1 cellular context compared by ENCODE assay signal in the genomic region with DNA sequence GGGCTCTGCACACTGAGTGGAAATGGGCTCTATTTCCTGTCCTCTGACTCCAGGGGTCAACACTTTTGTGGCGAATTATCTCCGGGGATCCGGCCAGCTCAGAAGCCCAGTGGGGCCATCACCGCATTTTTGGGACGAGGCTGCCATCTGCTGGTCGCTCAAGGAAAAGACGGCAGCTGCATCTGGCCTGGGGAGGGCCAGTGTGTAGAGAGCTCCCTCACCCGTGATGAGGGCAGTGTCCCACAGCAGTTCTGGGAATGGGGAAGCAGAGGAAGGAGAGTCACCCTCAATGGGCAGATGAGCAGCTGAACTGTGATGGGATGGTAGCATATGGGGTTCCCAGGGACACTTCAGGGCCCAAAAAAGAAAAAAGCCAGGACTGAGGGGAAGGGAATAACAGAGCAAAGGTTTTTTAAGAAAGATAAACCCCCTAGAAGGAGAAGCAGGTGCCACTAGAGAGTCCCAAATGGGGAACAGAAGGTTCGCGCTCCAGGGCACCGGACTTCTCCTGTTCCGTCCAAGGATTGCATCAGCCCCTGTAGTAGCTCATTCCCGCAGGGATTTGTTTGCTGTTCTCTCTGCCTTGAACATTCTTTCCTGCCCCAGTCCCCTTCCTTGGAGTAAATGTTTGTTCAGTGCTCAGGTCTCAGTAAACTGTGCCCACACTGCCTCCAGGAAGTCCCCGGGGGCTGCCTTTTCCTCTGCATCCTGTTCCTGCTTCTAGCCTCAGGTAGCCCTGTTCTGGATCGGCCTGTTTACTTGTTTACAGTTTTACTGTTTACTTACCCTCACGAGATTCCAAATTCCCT.
TF ChIP-seq lines count a peak whose summit lies in the region.

No MANE protein-coding gene starts in this region.

TF ChIP-seq in HEK293, 187 proteins besides CTCF, POLR2A, EP300 and RAD21 (continued from another document and continues in another):
- no peak for TF ChIP-seq ZBTB6 (tag by site-specific recombination; IDR thresholded peaks at IDR 0.05)
- 0 out of 2 replicates have a peak, but pooled peaks have one; percentile 21 for TF ChIP-seq ZNF660 (tag by site-specific recombination; IDR thresholded peaks at IDR 0.05)
- TF ChIP-seq, protein P1, sequence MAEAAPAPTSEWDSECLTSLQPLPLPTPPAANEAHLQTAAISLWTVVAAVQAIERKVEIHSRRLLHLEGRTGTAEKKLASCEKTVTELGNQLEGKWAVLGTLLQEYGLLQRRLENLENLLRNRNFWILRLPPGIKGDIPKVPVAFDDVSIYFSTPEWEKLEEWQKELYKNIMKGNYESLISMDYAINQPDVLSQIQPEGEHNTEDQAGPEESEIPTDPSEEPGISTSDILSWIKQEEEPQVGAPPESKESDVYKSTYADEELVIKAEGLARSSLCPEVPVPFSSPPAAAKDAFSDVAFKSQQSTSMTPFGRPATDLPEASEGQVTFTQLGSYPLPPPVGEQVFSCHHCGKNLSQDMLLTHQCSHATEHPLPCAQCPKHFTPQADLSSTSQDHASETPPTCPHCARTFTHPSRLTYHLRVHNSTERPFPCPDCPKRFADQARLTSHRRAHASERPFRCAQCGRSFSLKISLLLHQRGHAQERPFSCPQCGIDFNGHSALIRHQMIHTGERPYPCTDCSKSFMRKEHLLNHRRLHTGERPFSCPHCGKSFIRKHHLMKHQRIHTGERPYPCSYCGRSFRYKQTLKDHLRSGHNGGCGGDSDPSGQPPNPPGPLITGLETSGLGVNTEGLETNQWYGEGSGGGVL (tag by site-specific recombination; IDR thresholded peaks at IDR 0.05), result no peak
- peak; percentile 93 for TF ChIP-seq ZNF654 (tag by site-specific recombination; IDR thresholded peaks at IDR 0.05; ENCODE audit: low read depth)
- TF ChIP-seq ZNF221 (tag by site-specific recombination; IDR thresholded peaks at IDR 0.05; ENCODE audit: borderline replicate concordance), result no peak
- 0 out of 2 replicates have a peak, but pooled peaks have one; percentile 21 for TF ChIP-seq ZNF335 (tag by site-specific recombination; conservative IDR thresholded peaks at IDR 0.05)
- no peak for TF ChIP-seq ZNF837 (tag by site-specific recombination; IDR thresholded peaks at IDR 0.05)
- no peak for TF ChIP-seq ZBTB7A (tag by site-specific recombination; IDR thresholded peaks at IDR 0.05; ENCODE audit: low read depth)
- no peak for TF ChIP-seq ZNF610 (tag by site-specific recombination; IDR thresholded peaks at IDR 0.05; ENCODE audit: borderline replicate concordance)
- no peak for TF ChIP-seq ZNF302 (tag by site-specific recombination; IDR thresholded peaks at IDR 0.05; ENCODE audit: low read depth)
- no peak for TF ChIP-seq ZNF23 (tag by site-specific recombination; IDR thresholded peaks at IDR 0.05; ENCODE audit: borderline replicate concordance)
- peak; percentile 99 for TF ChIP-seq PRDM10 (tag by site-specific recombination; IDR thresholded peaks at IDR 0.05)
- no peak for TF ChIP-seq ZNF138 (tag by site-specific recombination; IDR thresholded peaks at IDR 0.05; ENCODE audit: borderline replicate concordance)
- TF ChIP-seq ZNF670 (tag by site-specific recombination; IDR thresholded peaks at IDR 0.05; ENCODE audit: low read depth), result no peak
- no peak for TF ChIP-seq OVOL3 (tag by site-specific recombination; IDR thresholded peaks at IDR 0.05)
- TF ChIP-seq ZBTB17 (tag by site-specific recombination; IDR thresholded peaks at IDR 0.05), result no peak
- peak; percentile 76 for TF ChIP-seq PATZ1 (tag by site-specific recombination; IDR thresholded peaks at IDR 0.05)
- peak; percentile 52; the same call in 1 of the 2 replicates for TF ChIP-seq GLIS1 (tag by site-specific recombination; IDR thresholded peaks at IDR 0.05)
- TF ChIP-seq, protein P2, sequence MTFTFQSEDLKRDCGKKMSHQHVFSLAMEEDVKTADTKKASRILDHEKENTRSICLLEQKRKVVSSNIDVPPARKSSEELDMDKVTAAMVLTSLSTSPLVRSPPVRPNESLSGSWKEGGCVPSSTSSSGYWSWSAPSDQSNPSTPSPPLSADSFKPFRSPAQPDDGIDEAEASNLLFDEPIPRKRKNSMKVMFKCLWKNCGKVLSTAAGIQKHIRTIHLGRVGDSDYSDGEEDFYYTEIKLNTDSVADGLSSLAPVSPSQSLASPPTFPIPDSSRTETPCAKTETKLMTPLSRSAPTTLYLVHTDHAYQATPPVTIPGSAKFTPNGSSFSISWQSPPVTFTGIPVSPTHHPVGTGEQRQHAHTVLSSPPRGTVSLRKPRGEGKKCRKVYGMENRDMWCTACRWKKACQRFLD (tag by site-specific recombination; IDR thresholded peaks at IDR 0.05), result no peak
- peak; percentile 88 for TF ChIP-seq ZNF692 (tag by site-specific recombination; IDR thresholded peaks at IDR 0.05)
- no peak for TF ChIP-seq ZNF112 (tag by site-specific recombination; IDR thresholded peaks at IDR 0.05)
- TF ChIP-seq, protein P3, sequence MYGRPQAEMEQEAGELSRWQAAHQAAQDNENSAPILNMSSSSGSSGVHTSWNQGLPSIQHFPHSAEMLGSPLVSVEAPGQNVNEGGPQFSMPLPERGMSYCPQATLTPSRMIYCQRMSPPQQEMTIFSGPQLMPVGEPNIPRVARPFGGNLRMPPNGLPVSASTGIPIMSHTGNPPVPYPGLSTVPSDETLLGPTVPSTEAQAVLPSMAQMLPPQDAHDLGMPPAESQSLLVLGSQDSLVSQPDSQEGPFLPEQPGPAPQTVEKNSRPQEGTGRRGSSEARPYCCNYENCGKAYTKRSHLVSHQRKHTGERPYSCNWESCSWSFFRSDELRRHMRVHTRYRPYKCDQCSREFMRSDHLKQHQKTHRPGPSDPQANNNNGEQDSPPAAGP (tag by site-specific recombination; IDR thresholded peaks at IDR 0.05), result no peak
- no peak for TF ChIP-seq ZNF214 (tag by site-specific recombination; IDR thresholded peaks at IDR 0.05; ENCODE audit: borderline replicate concordance)
- TF ChIP-seq ZNF843 (tag by site-specific recombination; IDR thresholded peaks at IDR 0.05), result no peak
- TF ChIP-seq, protein P4, sequence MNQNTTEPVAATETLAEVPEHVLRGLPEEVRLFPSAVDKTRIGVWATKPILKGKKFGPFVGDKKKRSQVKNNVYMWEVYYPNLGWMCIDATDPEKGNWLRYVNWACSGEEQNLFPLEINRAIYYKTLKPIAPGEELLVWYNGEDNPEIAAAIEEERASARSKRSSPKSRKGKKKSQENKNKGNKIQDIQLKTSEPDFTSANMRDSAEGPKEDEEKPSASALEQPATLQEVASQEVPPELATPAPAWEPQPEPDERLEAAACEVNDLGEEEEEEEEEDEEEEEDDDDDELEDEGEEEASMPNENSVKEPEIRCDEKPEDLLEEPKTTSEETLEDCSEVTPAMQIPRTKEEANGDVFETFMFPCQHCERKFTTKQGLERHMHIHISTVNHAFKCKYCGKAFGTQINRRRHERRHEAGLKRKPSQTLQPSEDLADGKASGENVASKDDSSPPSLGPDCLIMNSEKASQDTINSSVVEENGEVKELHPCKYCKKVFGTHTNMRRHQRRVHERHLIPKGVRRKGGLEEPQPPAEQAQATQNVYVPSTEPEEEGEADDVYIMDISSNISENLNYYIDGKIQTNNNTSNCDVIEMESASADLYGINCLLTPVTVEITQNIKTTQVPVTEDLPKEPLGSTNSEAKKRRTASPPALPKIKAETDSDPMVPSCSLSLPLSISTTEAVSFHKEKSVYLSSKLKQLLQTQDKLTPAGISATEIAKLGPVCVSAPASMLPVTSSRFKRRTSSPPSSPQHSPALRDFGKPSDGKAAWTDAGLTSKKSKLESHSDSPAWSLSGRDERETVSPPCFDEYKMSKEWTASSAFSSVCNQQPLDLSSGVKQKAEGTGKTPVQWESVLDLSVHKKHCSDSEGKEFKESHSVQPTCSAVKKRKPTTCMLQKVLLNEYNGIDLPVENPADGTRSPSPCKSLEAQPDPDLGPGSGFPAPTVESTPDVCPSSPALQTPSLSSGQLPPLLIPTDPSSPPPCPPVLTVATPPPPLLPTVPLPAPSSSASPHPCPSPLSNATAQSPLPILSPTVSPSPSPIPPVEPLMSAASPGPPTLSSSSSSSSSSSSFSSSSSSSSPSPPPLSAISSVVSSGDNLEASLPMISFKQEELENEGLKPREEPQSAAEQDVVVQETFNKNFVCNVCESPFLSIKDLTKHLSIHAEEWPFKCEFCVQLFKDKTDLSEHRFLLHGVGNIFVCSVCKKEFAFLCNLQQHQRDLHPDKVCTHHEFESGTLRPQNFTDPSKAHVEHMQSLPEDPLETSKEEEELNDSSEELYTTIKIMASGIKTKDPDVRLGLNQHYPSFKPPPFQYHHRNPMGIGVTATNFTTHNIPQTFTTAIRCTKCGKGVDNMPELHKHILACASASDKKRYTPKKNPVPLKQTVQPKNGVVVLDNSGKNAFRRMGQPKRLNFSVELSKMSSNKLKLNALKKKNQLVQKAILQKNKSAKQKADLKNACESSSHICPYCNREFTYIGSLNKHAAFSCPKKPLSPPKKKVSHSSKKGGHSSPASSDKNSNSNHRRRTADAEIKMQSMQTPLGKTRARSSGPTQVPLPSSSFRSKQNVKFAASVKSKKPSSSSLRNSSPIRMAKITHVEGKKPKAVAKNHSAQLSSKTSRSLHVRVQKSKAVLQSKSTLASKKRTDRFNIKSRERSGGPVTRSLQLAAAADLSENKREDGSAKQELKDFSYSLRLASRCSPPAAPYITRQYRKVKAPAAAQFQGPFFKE (tag by site-specific recombination; IDR thresholded peaks at IDR 0.05; ENCODE audit: borderline replicate concordance), result no peak
- TF ChIP-seq ATF2 (tag by site-specific recombination; IDR thresholded peaks at IDR 0.05; ENCODE audit: low read depth), result no peak
- no peak for TF ChIP-seq SP3 (tag by site-specific recombination; IDR thresholded peaks at IDR 0.05)
- TF ChIP-seq SP7 (tag by site-specific recombination; IDR thresholded peaks at IDR 0.05), result 0 out of 2 replicates have a peak, but pooled peaks have one; percentile 18
- no peak for TF ChIP-seq PRDM1 (tag by site-specific recombination; IDR thresholded peaks at IDR 0.05)
- TF ChIP-seq ZNF792 (tag by site-specific recombination; IDR thresholded peaks at IDR 0.05), result no peak
- no peak for TF ChIP-seq ZFHX2 (tag by site-specific recombination; conservative IDR thresholded peaks at IDR 0.05)
